ENCODE assay signal across 9 cellular contexts in genomic region chr5:122723606-122724352, GRCh38. TPM values are rescaled to one million over a fixed set of nuclear protein-coding genes. Genes with fewer than 3 reads are reported as not detected.
DNase-seq lines count a peak whose midpoint lies in the region; ATAC-seq and TF ChIP-seq lines count a peak whose summit lies in the region.
"Had no signal": no experiment of that assay in that cellular context is flagged by ENCODE, and none has a peak within 500 bp of the region (broad histone marks: within the 10 kb centered on the region; RNA-seq: fewer than 3 reads in every experiment).

No MANE protein-coding gene starts in this region.

- no peak for TF ChIP-seq CTCF in astrocyte of the spinal cord (IDR thresholded peaks at IDR 0.05; ENCODE audit: low read depth, low read length)

- H3K4me1 ChIP-seq in aorta (ENCODE audit: control insufficient read depth in 1 of 2, insufficient read depth in 2 of 2, low read length in 2 of 2), result no peaks in the 10 kb centered on the region

- no peaks in the 10 kb centered on the region for H3K27me3 ChIP-seq in aorta (ENCODE audit: control insufficient read depth in 1 of 2, insufficient read depth in 2 of 2, low read length in 1 of 2)

- WGBS in aorta, 2 donors, result 34 to 40% methylated on average over 4 of the region's 4 CpGs

- DNase-seq in AG08395 (ENCODE audit: low spot score) (peak; percentile 82), astrocyte of the spinal cord (ENCODE audit: low read depth, low spot score) (peak; percentile 85), aorta (no peak), DMS 273 treated with DMSO at 0.1 percent for 48 hours (lab: John Stamatoyannopoulos, UW) (no peak)
- DNase-seq in effector CD4-positive, alpha-beta T cell, result no peak
- DNase-seq in activated T-cell treated with anti-CD3 and anti-CD28 coated beads, Interleukin-2, amount 50 U/mL, for 1 hour, result no peak

- no peak overlapping the region for H3K27ac ChIP-seq in aorta (ENCODE audit: low read depth in 1 of 2, low read length in 2 of 2)

- peak; percentile 83 for ATAC-seq in GM19043 (IDR thresholded peaks at IDR 0.05; ENCODE audit: low read depth, unreplicated experiment)
- ATAC-seq in HG03064 (IDR thresholded peaks at IDR 0.05; ENCODE audit: low read depth, unreplicated experiment), result peak; percentile 93
- ATAC-seq in aorta (ENCODE audit: low FRiP score), result peak; percentile 65

- H3K9me3 ChIP-seq in aorta (ENCODE audit: control insufficient read depth, low read length), result no peaks in the 10 kb centered on the region

- intact Hi-C loops in aorta (cut with DNase I), result no loop called here

- in situ Hi-C loops in astrocyte of the spinal cord (cut with HindIII; ENCODE audit: low sequenced_read_pairs), result no loop called here

- H3K4me3 ChIP-seq in astrocyte of the spinal cord (ENCODE audit: low read depth, low read length) (no peak overlapping the region), aorta (ENCODE audit: low read length in 2 of 2) (no peak overlapping the region)
- H3K4me3 ChIP-seq: skin epidermis had no signal

- H3K36me3 ChIP-seq in aorta (ENCODE audit: control insufficient read depth in 1 of 2, insufficient read depth in 2 of 2, low read length in 1 of 2), result no peaks in the 10 kb centered on the region

RNA-seq across cellular contexts. Expression of gene SNX2, which starts 51.1 kb away (rescaled TPM):
- total RNA-seq in aorta, result 10 to 100 TPM; 86.8 to 93.8 TPM
- polyA plus RNA-seq in aorta, result 10 to 100 TPM; 43.3 to 49.0 TPM

Comparison
In these comparisons a context has a peak if more than half of its experiments do, and no peak if none do; other contexts are left out.
1. DNase-seq: peak in AG08395 (single experiment) and astrocyte of the spinal cord (single experiment); none in aorta (0 of 2), DMS 273 treated with DMSO at 0.1 percent for 48 hours (single experiment), effector CD4-positive, alpha-beta T cell (single experiment) and activated T-cell treated with anti-CD3 and anti-CD28 coated beads, Interleukin-2, amount 50 U/mL, for 1 hour (single experiment).
2. Peak in every context shown above with its lines, with median percentiles within 50 percentile points of each other: ATAC-seq.